In genomic region chr6:169669889-169670288, GRCh38 we compare ENCODE assay signal across 15 cellular contexts. TPM values are rescaled to one million over a fixed set of nuclear protein-coding genes. Genes with fewer than 3 reads are reported as not detected.
DNase-seq lines count a peak whose midpoint lies in the region; ATAC-seq, FAIRE-seq and TF ChIP-seq lines count a peak whose summit lies in the region.
"Had no signal": no experiment of that assay in that cellular context is flagged by ENCODE, and none has a peak within 500 bp of the region (broad histone marks: within the 10 kb centered on the region; RNA-seq: fewer than 3 reads in every experiment).

No MANE protein-coding gene starts in this region.

- DNase-seq in activated naive CD4-positive, alpha-beta T cell treated with anti-CD3 and anti-CD28 coated beads, Interleukin-2, amount 50 U/mL, for 72 hours (ENCODE audit: low spot score in 2 of 2) = no peak
- DNase-seq in amniotic epithelial cell (ENCODE audit: low read depth) = peak; percentile 29
- DNase-seq in right cardiac atrium = no peak
- DNase-seq in upper lobe of right lung = no peak
- no peak for DNase-seq in GM03348 (ENCODE audit: low spot score)
- DNase-seq in urothelium cell line (ENCODE audit: low spot score) = no peak
- DNase-seq in NCI-H146 treated with DMSO at 0.1 percent for 48 hours (lab: John Stamatoyannopoulos, UW; ENCODE audit: unreplicated experiment) = no peak
- DNase-seq: activated CD4-positive, alpha-beta T cell treated with anti-CD3 and anti-CD28 coated beads, Interleukin-2, amount 50 U/mL, for 48 hours; activated naive CD4-positive, alpha-beta T cell treated with anti-CD3 and anti-CD28 coated beads, Interleukin-2, amount 50 U/mL, for 16 hours; NCI-H1436; stomach had no signal

- ATAC-seq in activated naive CD4-positive, alpha-beta T cell treated with anti-CD3 and anti-CD28 coated beads, Interleukin-2, amount 50 U/mL, for 72 hours = no peak
- ATAC-seq in right cardiac atrium = peak; percentile 79 to 94
- ATAC-seq in upper lobe of right lung = peak; percentile 68

- H3K9me3 Mint-ChIP-seq in activated naive CD4-positive, alpha-beta T cell treated with anti-CD3 and anti-CD28 coated beads, Interleukin-2, amount 50 U/mL, for 24 hours = no peaks in the 10 kb centered on the region
- no peaks in the 10 kb centered on the region for H3K9me3 Mint-ChIP-seq in activated naive CD4-positive, alpha-beta T cell treated with anti-CD3 and anti-CD28 coated beads, Interleukin-2, amount 50 U/mL, for 72 hours
- H3K9me3 Mint-ChIP-seq: neural progenitor cell had no signal

- H3K4me1 ChIP-seq in right cardiac atrium (ENCODE audit: control insufficient read depth, insufficient read depth, low read length) = no peaks in the 10 kb centered on the region
- peaks cover 5% of the 10 kb centered on the region for H3K4me1 ChIP-seq in upper lobe of right lung
- H3K4me1 ChIP-seq: neural progenitor cell had no signal

- peak overlapping the region; percentile 18 for H3K27ac Mint-ChIP-seq in activated naive CD4-positive, alpha-beta T cell treated with anti-CD3 and anti-CD28 coated beads, Interleukin-2, amount 50 U/mL, for 24 hours
- H3K27ac Mint-ChIP-seq in activated naive CD4-positive, alpha-beta T cell treated with anti-CD3 and anti-CD28 coated beads, Interleukin-2, amount 50 U/mL, for 72 hours = no peak overlapping the region
- H3K27ac Mint-ChIP-seq: neural progenitor cell had no signal

- 49% methylated on average over 7 of the region's 7 CpGs for WGBS in right cardiac atrium

- H3K27ac ChIP-seq in right cardiac atrium (ENCODE audit: low read length) (no peak overlapping the region), upper lobe of right lung (peak overlapping the region; percentile 58)
- H3K27ac ChIP-seq: neural progenitor cell had no signal

- H3K27me3 ChIP-seq in right cardiac atrium (ENCODE audit: control insufficient read depth, insufficient read depth) (no peaks in the 10 kb centered on the region), upper lobe of right lung (no peaks in the 10 kb centered on the region)
- H3K27me3 ChIP-seq: neural progenitor cell, stomach had no signal

- peaks cover 19% of the 10 kb centered on the region for H3K36me3 ChIP-seq in upper lobe of right lung

- intact Hi-C loops in right cardiac atrium (cut with DNase I) (no loop called here), upper lobe of right lung (cut with DNase I) (no loop called here)

- no peaks in the 10 kb centered on the region for H3K27me3 Mint-ChIP-seq in activated naive CD4-positive, alpha-beta T cell treated with anti-CD3 and anti-CD28 coated beads, Interleukin-2, amount 50 U/mL, for 24 hours

- no peak for TF ChIP-seq CTCF in upper lobe of right lung (IDR thresholded peaks at IDR 0.05)

- no peak overlapping the region for H3K4me3 ChIP-seq in right cardiac atrium (ENCODE audit: low read length)
- no peak overlapping the region for H3K4me3 ChIP-seq in upper lobe of right lung
- H3K4me3 ChIP-seq: neural progenitor cell, stomach had no signal

- peaks cover 17% of the 10 kb centered on the region for H3K36me3 Mint-ChIP-seq in activated naive CD4-positive, alpha-beta T cell treated with anti-CD3 and anti-CD28 coated beads, Interleukin-2, amount 50 U/mL, for 24 hours
- peaks cover 0 to 23% of the 10 kb centered on the region in 2 donors for H3K36me3 Mint-ChIP-seq in activated naive CD4-positive, alpha-beta T cell treated with anti-CD3 and anti-CD28 coated beads, Interleukin-2, amount 50 U/mL, for 72 hours

- H3K9me3 ChIP-seq in right cardiac atrium (ENCODE audit: control insufficient read depth, low read length) = no peaks in the 10 kb centered on the region
- H3K9me3 ChIP-seq in upper lobe of right lung = no peaks in the 10 kb centered on the region
- H3K9me3 ChIP-seq: stomach had no signal

- H3K4me1 Mint-ChIP-seq in activated naive CD4-positive, alpha-beta T cell treated with anti-CD3 and anti-CD28 coated beads, Interleukin-2, amount 50 U/mL, for 24 hours = peaks cover 9% of the 10 kb centered on the region

- no peak for FAIRE-seq in urothelium cell line (lab: Jason Lieb, UNC)
- FAIRE-seq: endometrium, islet of Langerhans had no signal

- no peak overlapping the region for H3K4me3 Mint-ChIP-seq in activated naive CD4-positive, alpha-beta T cell treated with anti-CD3 and anti-CD28 coated beads, Interleukin-2, amount 50 U/mL, for 24 hours
- H3K4me3 Mint-ChIP-seq: neural progenitor cell had no signal

RNA-seq across cellular contexts. Expression of gene WDR27, which starts 31.9 kb away (rescaled TPM):
- 10 to 100 TPM; 28.9 to 48.1 TPM for total RNA-seq in activated naive CD4-positive, alpha-beta T cell treated with anti-CD3 and anti-CD28 coated beads, Interleukin-2, amount 50 U/mL, for 72 hours
- 10 to 100 TPM in 3 of 4 donors, 1 to 10 TPM in 1; 9.6 to 13.6 (median 11.8) TPM for total RNA-seq in right cardiac atrium
- 6.3 TPM for polyA plus RNA-seq in right cardiac atrium
- 39.0 TPM for total RNA-seq in upper lobe of right lung

RNA-seq across cellular contexts. Expression of gene C6orf120, which starts 32.0 kb away (rescaled TPM):
- 10 to 100 TPM in 1 of 2 donors, 1 to 10 TPM in 1; 8.9 to 13.9 TPM for total RNA-seq in activated naive CD4-positive, alpha-beta T cell treated with anti-CD3 and anti-CD28 coated beads, Interleukin-2, amount 50 U/mL, for 72 hours
- total RNA-seq in right cardiac atrium = 10 to 100 TPM; 14.6 to 16.1 (median 14.8) TPM
- 7.5 TPM for polyA plus RNA-seq in right cardiac atrium
- total RNA-seq in upper lobe of right lung = 22.0 TPM

RNA-seq across cellular contexts. Expression of gene PHF10, which starts 54.4 kb away (rescaled TPM):
- total RNA-seq in activated naive CD4-positive, alpha-beta T cell treated with anti-CD3 and anti-CD28 coated beads, Interleukin-2, amount 50 U/mL, for 72 hours = 10 to 100 TPM; 79.9 to 90.3 TPM
- total RNA-seq in right cardiac atrium = 10 to 100 TPM; 59.6 to 70.0 (median 61.0) TPM
- polyA plus RNA-seq in right cardiac atrium = 40.5 TPM
- 46.1 TPM for total RNA-seq in upper lobe of right lung

Comparison
In these comparisons a context has a peak if more than half of its experiments do, and no peak if none do; other contexts are left out.
1. ATAC-seq: peak in right cardiac atrium (2 of 2) and upper lobe of right lung (single experiment); none in activated naive CD4-positive, alpha-beta T cell treated with anti-CD3 and anti-CD28 coated beads, Interleukin-2, amount 50 U/mL, for 72 hours (0 of 2).